1 cellular context compared by ENCODE assay signal in genomic region chr6:119308048-119308570, GRCh38.
TF ChIP-seq lines count a peak whose summit lies in the region.

No MANE protein-coding gene starts in this region.

TF ChIP-seq in HEK293, 187 proteins besides CTCF, POLR2A, EP300 and RAD21 (continued from another document and continues in another):
- TF ChIP-seq ZNF18 (tag by site-specific recombination; IDR thresholded peaks at IDR 0.05) = no peak
- TF ChIP-seq, protein P1, sequence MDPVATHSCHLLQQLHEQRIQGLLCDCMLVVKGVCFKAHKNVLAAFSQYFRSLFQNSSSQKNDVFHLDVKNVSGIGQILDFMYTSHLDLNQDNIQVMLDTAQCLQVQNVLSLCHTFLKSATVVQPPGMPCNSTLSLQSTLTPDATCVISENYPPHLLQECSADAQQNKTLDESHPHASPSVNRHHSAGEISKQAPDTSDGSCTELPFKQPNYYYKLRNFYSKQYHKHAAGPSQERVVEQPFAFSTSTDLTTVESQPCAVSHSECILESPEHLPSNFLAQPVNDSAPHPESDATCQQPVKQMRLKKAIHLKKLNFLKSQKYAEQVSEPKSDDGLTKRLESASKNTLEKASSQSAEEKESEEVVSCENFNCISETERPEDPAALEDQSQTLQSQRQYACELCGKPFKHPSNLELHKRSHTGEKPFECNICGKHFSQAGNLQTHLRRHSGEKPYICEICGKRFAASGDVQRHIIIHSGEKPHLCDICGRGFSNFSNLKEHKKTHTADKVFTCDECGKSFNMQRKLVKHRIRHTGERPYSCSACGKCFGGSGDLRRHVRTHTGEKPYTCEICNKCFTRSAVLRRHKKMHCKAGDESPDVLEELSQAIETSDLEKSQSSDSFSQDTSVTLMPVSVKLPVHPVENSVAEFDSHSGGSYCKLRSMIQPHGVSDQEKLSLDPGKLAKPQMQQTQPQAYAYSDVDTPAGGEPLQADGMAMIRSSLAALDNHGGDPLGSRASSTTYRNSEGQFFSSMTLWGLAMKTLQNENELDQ (tag by site-specific recombination; IDR thresholded peaks at IDR 0.05; ENCODE audit: low read depth) = no peak
- TF ChIP-seq ZNF239 (tag by site-specific recombination; IDR thresholded peaks at IDR 0.05) = no peak
- TF ChIP-seq ZNF416 (tag by site-specific recombination; IDR thresholded peaks at IDR 0.05) = no peak
- TF ChIP-seq HOXC10 (CRISPR knock-in tag; IDR thresholded peaks at IDR 0.05) = no peak
- no peak for TF ChIP-seq KLF7 (tag by site-specific recombination; IDR thresholded peaks at IDR 0.05; ENCODE audit: borderline replicate concordance)
- 0 out of 2 replicates have a peak, but pooled peaks have one; percentile 32 for TF ChIP-seq KLF10 (tag by site-specific recombination; IDR thresholded peaks at IDR 0.05)
- TF ChIP-seq GLI4 (tag by site-specific recombination; IDR thresholded peaks at IDR 0.05) = no peak
- no peak for TF ChIP-seq ZNF621 (tag by site-specific recombination; IDR thresholded peaks at IDR 0.05)
- TF ChIP-seq SP2 (tag by site-specific recombination; IDR thresholded peaks at IDR 0.05) = no peak
- no peak for TF ChIP-seq ZNF837 (tag by site-specific recombination; IDR thresholded peaks at IDR 0.05)
- TF ChIP-seq ZNF274 (IDR thresholded peaks at IDR 0.05; ENCODE audit: low read length) = no peak
- TF ChIP-seq ZNF274 (tag by site-specific recombination; IDR thresholded peaks at IDR 0.05; ENCODE audit: borderline replicate concordance) = no peak
- TF ChIP-seq, protein P2, sequence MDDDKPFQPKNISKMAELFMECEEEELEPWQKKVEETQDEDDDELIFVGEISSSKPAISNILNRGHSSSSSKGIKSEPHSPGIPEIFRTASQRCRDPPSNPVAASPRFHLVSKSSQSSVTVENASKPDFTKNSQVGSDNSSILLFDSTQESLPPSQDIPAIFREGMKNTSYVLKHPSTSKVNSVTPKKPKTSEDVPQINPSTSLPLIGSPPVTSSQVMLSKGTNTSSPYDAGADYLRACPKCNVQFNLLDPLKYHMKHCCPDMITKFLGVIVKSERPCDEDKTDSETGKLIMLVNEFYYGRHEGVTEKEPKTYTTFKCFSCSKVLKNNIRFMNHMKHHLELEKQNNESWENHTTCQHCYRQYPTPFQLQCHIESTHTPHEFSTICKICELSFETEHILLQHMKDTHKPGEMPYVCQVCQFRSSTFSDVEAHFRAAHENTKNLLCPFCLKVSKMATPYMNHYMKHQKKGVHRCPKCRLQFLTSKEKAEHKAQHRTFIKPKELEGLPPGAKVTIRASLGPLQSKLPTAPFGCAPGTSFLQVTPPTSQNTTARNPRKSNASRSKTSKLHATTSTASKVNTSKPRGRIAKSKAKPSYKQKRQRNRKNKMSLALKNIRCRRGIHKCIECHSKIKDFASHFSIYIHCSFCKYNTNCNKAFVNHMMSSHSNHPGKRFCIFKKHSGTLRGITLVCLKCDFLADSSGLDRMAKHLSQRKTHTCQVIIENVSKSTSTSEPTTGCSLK (tag by site-specific recombination; IDR thresholded peaks at IDR 0.05) = no peak
- no peak for TF ChIP-seq ZNF600 (tag by site-specific recombination; IDR thresholded peaks at IDR 0.05)
- TF ChIP-seq ZNF350 (tag by site-specific recombination; IDR thresholded peaks at IDR 0.05) = 0 out of 2 replicates have a peak, but pooled peaks have one; percentile 47
- TF ChIP-seq, protein P3, sequence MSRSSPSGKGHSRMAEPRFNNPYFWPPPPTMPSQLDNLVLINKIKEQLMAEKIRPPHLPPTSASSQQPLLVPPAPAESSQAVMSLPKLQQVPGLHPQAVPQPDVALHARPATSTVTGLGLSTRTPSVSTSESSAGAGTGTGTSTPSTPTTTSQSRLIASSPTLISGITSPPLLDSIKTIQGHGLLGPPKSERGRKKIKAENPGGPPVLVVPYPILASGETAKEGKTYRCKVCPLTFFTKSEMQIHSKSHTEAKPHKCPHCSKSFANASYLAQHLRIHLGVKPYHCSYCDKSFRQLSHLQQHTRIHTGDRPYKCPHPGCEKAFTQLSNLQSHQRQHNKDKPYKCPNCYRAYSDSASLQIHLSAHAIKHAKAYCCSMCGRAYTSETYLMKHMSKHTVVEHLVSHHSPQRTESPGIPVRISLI (tag by site-specific recombination; IDR thresholded peaks at IDR 0.05) = peak; percentile 92
- no peak for TF ChIP-seq ZNF391 (tag by site-specific recombination; IDR thresholded peaks at IDR 0.05; ENCODE audit: borderline replicate concordance, low read depth)
- no peak for TF ChIP-seq ZBTB44 (tag by site-specific recombination; IDR thresholded peaks at IDR 0.05)
- TF ChIP-seq, protein P4, sequence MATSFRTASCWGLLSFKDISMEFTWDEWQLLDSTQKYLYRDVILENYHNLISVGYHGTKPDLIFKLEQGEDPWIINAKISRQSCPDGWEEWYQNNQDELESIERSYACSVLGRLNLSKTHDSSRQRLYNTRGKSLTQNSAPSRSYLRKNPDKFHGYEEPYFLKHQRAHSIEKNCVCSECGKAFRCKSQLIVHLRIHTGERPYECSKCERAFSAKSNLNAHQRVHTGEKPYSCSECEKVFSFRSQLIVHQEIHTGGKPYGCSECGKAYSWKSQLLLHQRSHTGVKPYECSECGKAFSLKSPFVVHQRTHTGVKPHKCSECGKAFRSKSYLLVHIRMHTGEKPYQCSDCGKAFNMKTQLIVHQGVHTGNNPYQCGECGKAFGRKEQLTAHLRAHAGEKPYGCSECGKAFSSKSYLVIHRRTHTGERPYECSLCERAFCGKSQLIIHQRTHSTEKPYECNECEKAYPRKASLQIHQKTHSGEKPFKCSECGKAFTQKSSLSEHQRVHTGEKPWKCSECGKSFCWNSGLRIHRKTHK (tag by site-specific recombination; IDR thresholded peaks at IDR 0.05) = no peak
- TF ChIP-seq BCL11B (tag by site-specific recombination; IDR thresholded peaks at IDR 0.05; ENCODE audit: low read depth) = no peak
- no peak for TF ChIP-seq KLF1 (tag by site-specific recombination; IDR thresholded peaks at IDR 0.05)
- TF ChIP-seq WT1 (tag by site-specific recombination; IDR thresholded peaks at IDR 0.05) = no peak
- TF ChIP-seq ZNF561 (tag by site-specific recombination; IDR thresholded peaks at IDR 0.05; ENCODE audit: borderline replicate concordance) = no peak
- TF ChIP-seq ZNF174 (tag by site-specific recombination; IDR thresholded peaks at IDR 0.05) = no peak
- no peak for TF ChIP-seq ZNF549 (tag by site-specific recombination; IDR thresholded peaks at IDR 0.05)
- no peak for TF ChIP-seq ZNF830 (tag by site-specific recombination; IDR thresholded peaks at IDR 0.05; ENCODE audit: low read depth)
- no peak for TF ChIP-seq HOXA7 (CRISPR knock-in tag; IDR thresholded peaks at IDR 0.05; ENCODE audit: borderline replicate concordance)
- TF ChIP-seq ZIC2 (tag by site-specific recombination; IDR thresholded peaks at IDR 0.05) = no peak
- TF ChIP-seq ZNF76 (tag by site-specific recombination; IDR thresholded peaks at IDR 0.05; ENCODE audit: borderline replicate concordance, low read depth) = no peak
- peak; percentile 80 for TF ChIP-seq ZEB2 (tag by site-specific recombination; IDR thresholded peaks at IDR 0.05)
- 0 out of 2 replicates have a peak, but pooled peaks have one; percentile 47 for TF ChIP-seq ZFP37 (tag by site-specific recombination; IDR thresholded peaks at IDR 0.05)
- TF ChIP-seq BCL11A (tag by site-specific recombination; IDR thresholded peaks at IDR 0.05; ENCODE audit: low read depth) = no peak
- no peak for TF ChIP-seq ZNF423 (tag by site-specific recombination; IDR thresholded peaks at IDR 0.05)
- no peak for TF ChIP-seq ZNF140 (tag by site-specific recombination; IDR thresholded peaks at IDR 0.05)
- no peak for TF ChIP-seq ZNF280D (tag by site-specific recombination; IDR thresholded peaks at IDR 0.05)
- TF ChIP-seq, protein P5, sequence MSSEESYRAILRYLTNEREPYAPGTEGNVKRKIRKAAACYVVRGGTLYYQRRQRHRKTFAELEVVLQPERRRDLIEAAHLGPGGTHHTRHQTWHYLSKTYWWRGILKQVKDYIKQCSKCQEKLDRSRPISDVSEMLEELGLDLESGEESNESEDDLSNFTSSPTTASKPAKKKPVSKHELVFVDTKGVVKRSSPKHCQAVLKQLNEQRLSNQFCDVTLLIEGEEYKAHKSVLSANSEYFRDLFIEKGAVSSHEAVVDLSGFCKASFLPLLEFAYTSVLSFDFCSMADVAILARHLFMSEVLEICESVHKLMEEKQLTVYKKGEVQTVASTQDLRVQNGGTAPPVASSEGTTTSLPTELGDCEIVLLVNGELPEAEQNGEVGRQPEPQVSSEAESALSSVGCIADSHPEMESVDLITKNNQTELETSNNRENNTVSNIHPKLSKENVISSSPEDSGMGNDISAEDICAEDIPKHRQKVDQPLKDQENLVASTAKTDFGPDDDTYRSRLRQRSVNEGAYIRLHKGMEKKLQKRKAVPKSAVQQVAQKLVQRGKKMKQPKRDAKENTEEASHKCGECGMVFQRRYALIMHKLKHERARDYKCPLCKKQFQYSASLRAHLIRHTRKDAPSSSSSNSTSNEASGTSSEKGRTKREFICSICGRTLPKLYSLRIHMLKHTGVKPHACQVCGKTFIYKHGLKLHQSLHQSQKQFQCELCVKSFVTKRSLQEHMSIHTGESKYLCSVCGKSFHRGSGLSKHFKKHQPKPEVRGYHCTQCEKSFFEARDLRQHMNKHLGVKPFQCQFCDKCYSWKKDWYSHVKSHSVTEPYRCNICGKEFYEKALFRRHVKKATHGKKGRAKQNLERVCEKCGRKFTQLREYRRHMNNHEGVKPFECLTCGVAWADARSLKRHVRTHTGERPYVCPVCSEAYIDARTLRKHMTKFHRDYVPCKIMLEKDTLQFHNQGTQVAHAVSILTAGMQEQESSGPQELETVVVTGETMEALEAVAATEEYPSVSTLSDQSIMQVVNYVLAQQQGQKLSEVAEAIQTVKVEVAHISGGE (tag by site-specific recombination; conservative IDR thresholded peaks at IDR 0.05; ENCODE audit: low read depth) = no peak
- TF ChIP-seq ZBTB20 (tag by site-specific recombination; IDR thresholded peaks at IDR 0.05) = no peak; the same call in 1 of the 2 replicates
- TF ChIP-seq ZNF707 (tag by site-specific recombination; IDR thresholded peaks at IDR 0.05) = no peak
- no peak for TF ChIP-seq ZNF175 (tag by site-specific recombination; IDR thresholded peaks at IDR 0.05)
- no peak for TF ChIP-seq ZNF302 (tag by site-specific recombination; IDR thresholded peaks at IDR 0.05; ENCODE audit: low read depth)
- TF ChIP-seq ZNF138 (tag by site-specific recombination; IDR thresholded peaks at IDR 0.05; ENCODE audit: borderline replicate concordance) = no peak
- TF ChIP-seq ZNF660 (tag by site-specific recombination; IDR thresholded peaks at IDR 0.05) = peak; percentile 75
- TF ChIP-seq MEIS1 (CRISPR knock-in tag; IDR thresholded peaks at IDR 0.05; ENCODE audit: borderline replicate concordance) = no peak
- TF ChIP-seq, protein P6, sequence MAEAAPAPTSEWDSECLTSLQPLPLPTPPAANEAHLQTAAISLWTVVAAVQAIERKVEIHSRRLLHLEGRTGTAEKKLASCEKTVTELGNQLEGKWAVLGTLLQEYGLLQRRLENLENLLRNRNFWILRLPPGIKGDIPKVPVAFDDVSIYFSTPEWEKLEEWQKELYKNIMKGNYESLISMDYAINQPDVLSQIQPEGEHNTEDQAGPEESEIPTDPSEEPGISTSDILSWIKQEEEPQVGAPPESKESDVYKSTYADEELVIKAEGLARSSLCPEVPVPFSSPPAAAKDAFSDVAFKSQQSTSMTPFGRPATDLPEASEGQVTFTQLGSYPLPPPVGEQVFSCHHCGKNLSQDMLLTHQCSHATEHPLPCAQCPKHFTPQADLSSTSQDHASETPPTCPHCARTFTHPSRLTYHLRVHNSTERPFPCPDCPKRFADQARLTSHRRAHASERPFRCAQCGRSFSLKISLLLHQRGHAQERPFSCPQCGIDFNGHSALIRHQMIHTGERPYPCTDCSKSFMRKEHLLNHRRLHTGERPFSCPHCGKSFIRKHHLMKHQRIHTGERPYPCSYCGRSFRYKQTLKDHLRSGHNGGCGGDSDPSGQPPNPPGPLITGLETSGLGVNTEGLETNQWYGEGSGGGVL (tag by site-specific recombination; IDR thresholded peaks at IDR 0.05) = no peak
- TF ChIP-seq ZNF19 (tag by site-specific recombination; IDR thresholded peaks at IDR 0.05; ENCODE audit: low read depth) = no peak
